In genomic region chr5:179766726-179767455, GRCh38 we compare ENCODE assay signal across 18 cellular contexts. TPM values are rescaled to one million over a fixed set of nuclear protein-coding genes. Genes with fewer than 3 reads are reported as not detected.
A peak's percentile ranks its signal among the peaks of the same experiment; 100 is the strongest.
DNase-seq lines count a peak whose midpoint lies in the region; ATAC-seq and TF ChIP-seq lines count a peak whose summit lies in the region.
"Had no signal": no experiment of that assay in that cellular context is flagged by ENCODE, and none has a peak within 500 bp of the region (broad histone marks: within the 10 kb centered on the region; RNA-seq: fewer than 3 reads in every experiment).

No MANE protein-coding gene starts in this region.

- CTCF ChIA-PET in RWPE1 (lab: Yijun Ruan, JAX): interaction anchor here (0.5 to 1.0 kb wide), 2 partner anchors 47 to 175 kb away, joined by 3 to 5 read pairs; no protein-coding TSS in a partner anchor
- CTCF ChIA-PET in activated naive CD4-positive, alpha-beta T cell treated with anti-CD3 and anti-CD28 coated beads, Interleukin-2, amount 10 ng/mL, durations not matched to agents 7 days and 5 days (lab: Charles Lee): interaction anchor here (0.9 to 1.2 kb wide), 2 partner anchors 17 to 70 kb away, joined by 3 to 4 read pairs; no protein-coding TSS in a partner anchor

- peaks cover 39% of the 10 kb centered on the region for H3K4me1 Mint-ChIP-seq in nephron
- peaks cover 25% of the 10 kb centered on the region for H3K4me1 Mint-ChIP-seq in activated naive CD4-positive, alpha-beta T cell treated with anti-CD3 and anti-CD28 coated beads, Interleukin-2, amount 10 ng/mL, durations not matched to agents 7 days and 5 days

- no peaks in the 10 kb centered on the region for H3K9me3 ChIP-seq in breast epithelium
- H3K9me3 ChIP-seq: esophagus squamous epithelium had no signal

- peaks cover 8 to 15% of the 10 kb centered on the region in 2 donors for H3K4me1 ChIP-seq in breast epithelium

- no peaks in the 10 kb centered on the region for H3K36me3 ChIP-seq in breast epithelium

- H3K9me3 Mint-ChIP-seq in nephron: no peaks in the 10 kb centered on the region
- H3K9me3 Mint-ChIP-seq in activated naive CD4-positive, alpha-beta T cell treated with anti-CD3 and anti-CD28 coated beads, Interleukin-2, amount 10 ng/mL, durations not matched to agents 7 days and 5 days: no peaks in the 10 kb centered on the region

- intact Hi-C loops in breast epithelium (cut with DNase I; ENCODE audit: low total_unique reads): no loop called here

- peak overlapping the region in 1 of 3 experiments; percentile 20 for H3K4me3 Mint-ChIP-seq in nephron
- no peak overlapping the region for H3K4me3 Mint-ChIP-seq in activated naive CD4-positive, alpha-beta T cell treated with anti-CD3 and anti-CD28 coated beads, Interleukin-2, amount 10 ng/mL, durations not matched to agents 7 days and 5 days
- H3K4me3 Mint-ChIP-seq: B cell had no signal

- peak; percentile 52 for DNase-seq in CD1c-positive myeloid dendritic cell (ENCODE audit: extremely low spot score)
- DNase-seq in RWPE1 (ENCODE audit: low spot score): no peak
- DNase-seq in dermis blood vessel endothelial cell: peak; percentile 36
- DNase-seq in NK-92 (lab: John Stamatoyannopoulos, UW; ENCODE audit: unreplicated experiment): no peak
- DNase-seq in activated naive CD4-positive, alpha-beta T cell treated with anti-CD3 and anti-CD28 coated beads, Interleukin-2, amount 10 ng/mL, durations not matched to agents 7 days and 5 days: no peak
- DNase-seq in breast epithelium (ENCODE audit: low spot score in 2 of 2): no peak
- DNase-seq: activated CD4-positive, alpha-beta T cell treated with anti-CD3 and anti-CD28 coated beads for 1 hour; activated T-cell treated with anti-CD3 and anti-CD28 coated beads for 4 hours; DMS79 treated with DMSO at 0.1 percent for 48 hours; esophagus squamous epithelium; NCI-H2107; NK-92 treated with Interleukin-12 subunit alpha and Interleukin-12 subunit beta, amount 100 ng/mL, for 24 hours; stimulated activated CD4-positive, alpha-beta T cell treated with anti-CD3 and anti-CD28 coated beads, Interleukin-1b, Interleukin-23, amount 100 ng/mL, for 48 hours had no signal

- no peak overlapping the region for H3K4me3 ChIP-seq in breast epithelium
- H3K4me3 ChIP-seq: esophagus squamous epithelium had no signal

- TF ChIP-seq POLR2A in breast epithelium (IDR thresholded peaks at IDR 0.05): no peak

- POLR2A ChIA-PET in RWPE1 (lab: Yijun Ruan, JAX; ENCODE audit: low non-redundant PET): no interaction called here

- H3K27me3 Mint-ChIP-seq in nephron (ENCODE audit: low read depth): no peaks in the 10 kb centered on the region
- H3K27me3 Mint-ChIP-seq in activated naive CD4-positive, alpha-beta T cell treated with anti-CD3 and anti-CD28 coated beads, Interleukin-2, amount 10 ng/mL, durations not matched to agents 7 days and 5 days: no peaks in the 10 kb centered on the region
- H3K27me3 Mint-ChIP-seq: B cell had no signal

- H3K27ac Mint-ChIP-seq in nephron: peak overlapping the region; percentile 65 to 92 (median 84)
- no peak overlapping the region for H3K27ac Mint-ChIP-seq in activated naive CD4-positive, alpha-beta T cell treated with anti-CD3 and anti-CD28 coated beads, Interleukin-2, amount 10 ng/mL, durations not matched to agents 7 days and 5 days
- H3K27ac Mint-ChIP-seq: B cell had no signal

- TF ChIP-seq CTCF in RWPE1 (conservative IDR thresholded peaks at IDR 0.05; ENCODE audit: low read depth) (no peak), nephron (IDR thresholded peaks at IDR 0.05; ENCODE audit: unreplicated experiment in 3 of 3) (no peak), breast epithelium (IDR thresholded peaks at IDR 0.05) (no peak)

- H3K27me3 ChIP-seq in breast epithelium: no peaks in the 10 kb centered on the region
- H3K27me3 ChIP-seq: esophagus squamous epithelium had no signal

- H3K36me3 Mint-ChIP-seq in nephron (ENCODE audit: low read depth): peaks cover 59% of the 10 kb centered on the region
- peaks cover 39% of the 10 kb centered on the region for H3K36me3 Mint-ChIP-seq in activated naive CD4-positive, alpha-beta T cell treated with anti-CD3 and anti-CD28 coated beads, Interleukin-2, amount 10 ng/mL, durations not matched to agents 7 days and 5 days

- peak overlapping the region; percentile 82 for H3K27ac ChIP-seq in RWPE1
- peak overlapping the region in 1 of 2 donors; percentile 50 for H3K27ac ChIP-seq in breast epithelium
- H3K27ac ChIP-seq: parathyroid adenoma had no signal

- no peak for ATAC-seq in GM19455 (IDR thresholded peaks at IDR 0.05; ENCODE audit: unreplicated experiment)

RNA-seq across cellular contexts. Expression of gene LTC4S, which starts 26.9 kb away (rescaled TPM):
- total RNA-seq in dermis blood vessel endothelial cell (0.79 and 0.85 TPM in 2 replicates), breast epithelium (1 to 10 TPM; 3.8 to 8.8 (median 6.7) TPM)
- total RNA-seq: LHCN-M2 had no signal

RNA-seq across cellular contexts. Expression of gene MAML1, which starts 34.3 kb away (rescaled TPM):
- 9.2 and 15.6 TPM in 2 replicates for total RNA-seq in dermis blood vessel endothelial cell
- 10 to 100 TPM; 16.3 to 22.4 (median 21.0) TPM for total RNA-seq in breast epithelium

RNA-seq across cellular contexts. Expression of gene MGAT4B, which starts 39.8 kb away (rescaled TPM):
- 229 and 248 TPM in 2 replicates for total RNA-seq in dermis blood vessel endothelial cell
- total RNA-seq in breast epithelium: 10 to 100 TPM; 43.0 to 73.7 (median 54.6) TPM

RNA-seq across cellular contexts. Expression of gene SQSTM1, which starts 53.8 kb away (rescaled TPM):
- total RNA-seq in dermis blood vessel endothelial cell (644 and 1,006 TPM in 2 replicates), breast epithelium (100 to 1,000 TPM; 407 to 695 (median 462) TPM)

Comparison
In these comparisons a context has a peak if more than half of its experiments do, and no peak if none do; other contexts are left out.
1. DNase-seq: peak in CD1c-positive myeloid dendritic cell (single experiment) and dermis blood vessel endothelial cell (single experiment); none in RWPE1 (single experiment), NK-92 (single experiment), activated naive CD4-positive, alpha-beta T cell treated with anti-CD3 and anti-CD28 coated beads, Interleukin-2, amount 10 ng/mL, durations not matched to agents 7 days and 5 days (single experiment) and breast epithelium (0 of 2).